19 cellular contexts compared by ENCODE assay signal in the genomic region with DNA sequence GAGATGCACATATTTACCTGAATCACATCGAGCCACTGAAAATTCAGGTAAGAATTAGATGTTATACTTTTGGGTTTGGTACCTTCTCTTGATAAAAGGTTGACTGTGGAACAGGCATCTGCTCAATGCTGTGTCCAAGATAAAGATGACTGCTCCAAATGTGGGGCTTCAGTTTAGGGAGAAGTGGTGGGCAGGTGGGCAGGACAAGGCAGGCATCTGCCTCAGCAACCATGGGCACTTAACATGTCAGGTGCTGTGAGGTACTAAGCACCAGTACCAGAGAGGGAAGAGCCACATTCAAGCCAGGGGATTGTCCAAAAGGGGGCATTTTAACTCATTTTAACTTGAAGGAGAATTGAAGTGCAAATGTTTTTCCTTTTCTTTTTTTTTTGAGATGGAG. TPM values are rescaled to one million over a fixed set of nuclear protein-coding genes. Genes with fewer than 3 reads are reported as not detected.
DNase-seq lines count a peak whose midpoint lies in the region; ATAC-seq, FAIRE-seq and TF ChIP-seq lines count a peak whose summit lies in the region.
"Had no signal": no experiment of that assay in that cellular context is flagged by ENCODE, and none has a peak within 500 bp of the region (broad histone marks: within the 10 kb centered on the region; RNA-seq: fewer than 3 reads in every experiment).

No MANE protein-coding gene starts in this region.

- 90% methylated on average over 1 of the region's 1 CpG; no CpG with 5 or more reads in 1 of the 2 experiments for WGBS in H1 (ENCODE audit: extremely low coverage in 1 of 2, insufficient coverage in 1 of 2, insufficient read length in 1 of 2, insufficient replicate concordance in 2 of 2, low coverage in 1 of 2, low lambda C conversion rate in 2 of 2, missing lambda C conversion rate in 1 of 2), 2 experiments

- H3K27ac Mint-ChIP-seq in activated T-helper 1 cell treated with anti-CD3 and anti-CD28 coated beads, Interleukin-12 subunit alpha, Interleukin-12 subunit beta, Interleukin-2, Interleukin-4 antibody, amounts not matched to agents 30 ng/mL and 10 ng/mL and 1 ng/mL, durations not matched to agents 14 hours and 24 hours and 36 hours = peak overlapping the region; percentile 78

- H3K36me3 ChIP-seq in DND-41 (ENCODE audit: insufficient read depth, low read length) = peaks cover 96% of the 10 kb centered on the region
- H3K36me3 ChIP-seq in H1 (ENCODE audit: control insufficient read depth in 2 of 4, insufficient read depth in 4 of 4, low read length in 3 of 4) = peaks cover 12 to 71% (median 53%) of the 10 kb centered on the region in 4 experiments

- peaks cover 3% of the 10 kb centered on the region; the same call in 1 of the 2 replicates for H3K4me1 ChIP-seq in DND-41 (ENCODE audit: insufficient read depth, low read length)
- no peaks in the 10 kb centered on the region for H3K4me1 ChIP-seq in H1 (replicated peaks in 1 of 4; ENCODE audit: control insufficient read depth in 3 of 4, insufficient read depth in 4 of 4, low read length in 3 of 4)
- H3K4me1 ChIP-seq: BLaER1 treated with 17β-estradiol and CSF1 and Interleukin-3, amounts not matched to agents 10 nM and 100 nM; SJCRH30 had no signal

- TF ChIP-seq CTCF in DND-41 (IDR thresholded peaks at IDR 0.05; ENCODE audit: borderline replicate concordance, extremely low read depth, low read length, poor library complexity, severe bottlenecking) (no peak), H1 (IDR thresholded peaks at IDR 0.05; ENCODE audit: control extremely low read depth in 1 of 3, insufficient read depth in 1 of 3, low read depth in 1 of 3, low read length in 3 of 3) (no peak), GM10266 (IDR thresholded peaks at IDR 0.05; ENCODE audit: control insufficient read depth, insufficient read depth, low read depth, missing control alignments) (no peak)

- H3K4ac ChIP-seq in H1 (replicated peaks; ENCODE audit: insufficient read length, low read depth, low read length) = no peak overlapping the region

- no peak overlapping the region for H3K23ac ChIP-seq in H1 (ENCODE audit: insufficient read length)

- peak; percentile 8 to 14 for DNase-seq in activated T-cell treated with anti-CD3 and anti-CD28 coated beads, Interleukin-2, amount 50 U/mL, for 48 hours
- DNase-seq in activated T-cell treated with anti-CD3 and anti-CD28 coated beads, Interleukin-2, amount 50 U/mL, for 1 hour = no peak
- DNase-seq in DND-41 (peak; percentile 1), H1 (ENCODE audit: low read depth in 1 of 2, low spot score in 2 of 2) (no peak), KBM-7 (no peak), NCI-H2081 (lab: John Stamatoyannopoulos, UW) (no peak), GM10266 (ENCODE audit: extremely low spot score) (no peak)
- no peak for DNase-seq in activated T-helper 1 cell treated with anti-CD3 and anti-CD28 coated beads, Interleukin-12 subunit alpha, Interleukin-12 subunit beta, Interleukin-2, Interleukin-4 antibody, amounts not matched to agents 30 ng/mL and 10 ng/mL and 1 ng/mL, durations not matched to agents 14 hours and 24 hours and 36 hours (ENCODE audit: low spot score)
- DNase-seq: CD8-positive, alpha-beta memory T cell; HCEC 1CT; MM.1S; NCI-H1092; NCI-H146; NCI-H2081 treated with DMSO at 0.1 percent for 48 hours; SJCRH30 had no signal

- H3K9me3 Mint-ChIP-seq in activated T-helper 1 cell treated with anti-CD3 and anti-CD28 coated beads, Interleukin-12 subunit alpha, Interleukin-12 subunit beta, Interleukin-2, Interleukin-4 antibody, amounts not matched to agents 30 ng/mL and 10 ng/mL and 1 ng/mL, durations not matched to agents 14 hours and 24 hours and 36 hours = no peaks in the 10 kb centered on the region
- H3K9me3 Mint-ChIP-seq: IgD-negative memory B cell had no signal

- no peak overlapping the region for H2AK5ac ChIP-seq in H1 (ENCODE audit: low read depth, low read length)

- no peak for FAIRE-seq in H1 (lab: Jason Lieb, UNC)
- FAIRE-seq: HTR-8/SVneo had no signal

- ATAC-seq in DND-41 (ENCODE audit: insufficient read depth, low read depth) = no peak
- ATAC-seq: Panc1 had no signal

- no peak overlapping the region for H4K91ac ChIP-seq in H1 (replicated peaks; ENCODE audit: insufficient read length, low read length)

- CTCF ChIA-PET in H1 (lab: Charles Lee; ENCODE audit: partially characterized antibody) = interaction anchor here (1.1 to 1.4 kb wide), 4 partner anchors 8 to 74 kb away, joined by 3 to 4 read pairs (median 4); no protein-coding TSS in a partner anchor

- no peak for TF ChIP-seq POLR2A in H1 (IDR thresholded peaks at IDR 0.05; ENCODE audit: control extremely low read depth in 1 of 2, low read depth in 2 of 2, low read length in 2 of 2)

- H3K79me1 ChIP-seq in H1 (ENCODE audit: low read depth, low read length) = peaks cover 4% of the 10 kb centered on the region; the same call in 1 of the 2 replicates

- H2BK20ac ChIP-seq in H1 (ENCODE audit: low read length) = no peak overlapping the region

- H3K27me3 ChIP-seq in DND-41 (ENCODE audit: insufficient read depth, low read length, poor library complexity) (no peaks in the 10 kb centered on the region), H1 (replicated peaks in 1 of 4; ENCODE audit: control insufficient read depth in 3 of 4, extremely low read depth in 1 of 4, insufficient read depth in 3 of 4, low read length in 3 of 4) (no peaks in the 10 kb centered on the region)
- H3K27me3 ChIP-seq: BLaER1 treated with 17β-estradiol and CSF1 and Interleukin-3, amounts not matched to agents 10 nM and 100 nM had no signal

- H3K9ac ChIP-seq in DND-41 (ENCODE audit: low read depth, low read length) = no peak overlapping the region
- no peak overlapping the region for H3K9ac ChIP-seq in H1 (replicated peaks in 1 of 4; ENCODE audit: extremely low read depth in 1 of 4, low read depth in 3 of 4, low read length in 3 of 4)
- H3K9ac ChIP-seq: BLaER1 treated with 17β-estradiol and CSF1 and Interleukin-3, amounts not matched to agents 10 nM and 100 nM had no signal

- no peak overlapping the region for H3K14ac ChIP-seq in H1 (ENCODE audit: insufficient read length)

- H3K79me2 ChIP-seq in DND-41 (ENCODE audit: insufficient read depth, low read length) (peaks cover 43% of the 10 kb centered on the region), H1 (ENCODE audit: control insufficient read depth in 1 of 2, insufficient read depth in 2 of 2, low read length in 2 of 2) (peaks cover 0 to 8% of the 10 kb centered on the region in 2 experiments; a peak in 2 of 4 replicates)

- peaks cover 56% of the 10 kb centered on the region for H3K36me3 Mint-ChIP-seq in activated T-helper 1 cell treated with anti-CD3 and anti-CD28 coated beads, Interleukin-12 subunit alpha, Interleukin-12 subunit beta, Interleukin-2, Interleukin-4 antibody, amounts not matched to agents 30 ng/mL and 10 ng/mL and 1 ng/mL, durations not matched to agents 14 hours and 24 hours and 36 hours (ENCODE audit: low read depth)
- H3K36me3 Mint-ChIP-seq: IgD-negative memory B cell had no signal

- H2BK12ac ChIP-seq in H1 (ENCODE audit: low read depth, low read length) = no peak overlapping the region

- no peaks in the 10 kb centered on the region for H3K9me3 ChIP-seq in DND-41 (ENCODE audit: insufficient read depth, low read length, severe bottlenecking)
- H3K9me3 ChIP-seq in H1 (ENCODE audit: insufficient read depth in 2 of 2, low read depth in 1 of 2, low read length in 1 of 2) = no peaks in the 10 kb centered on the region
- H3K9me3 ChIP-seq: SJCRH30 had no signal

- H2AFZ ChIP-seq in DND-41 (ENCODE audit: low read depth, low read length) (no peak overlapping the region), H1 (ENCODE audit: low read length) (no peak overlapping the region)

- H3K18ac ChIP-seq in H1 (ENCODE audit: extremely low read depth, low read length) = no peak overlapping the region

- no peak overlapping the region for H2BK120ac ChIP-seq in H1 (replicated peaks; ENCODE audit: low read depth, low read length)

- H4K20me1 ChIP-seq in DND-41 (ENCODE audit: insufficient read depth, low read length) (peaks cover 52% of the 10 kb centered on the region), H1 (replicated peaks in 1 of 2; ENCODE audit: control insufficient read depth in 1 of 2, insufficient read depth in 2 of 2, low read length in 2 of 2) (peaks cover 4 to 9% of the 10 kb centered on the region in 2 experiments)

- intact Hi-C loops in activated T-helper 1 cell treated with anti-CD3 and anti-CD28 coated beads, Interleukin-12 subunit alpha, Interleukin-12 subunit beta, Interleukin-2, Interleukin-4 antibody, amounts not matched to agents 30 ng/mL and 10 ng/mL and 1 ng/mL, durations not matched to agents 14 hours and 24 hours and 36 hours (cut with micrococcal nuclease) = loop anchor here (5.0 kb wide), 1 partner anchor 41 kb away; the partner anchor contains the start of gene ENOSF1

- H2BK5ac ChIP-seq in H1 (ENCODE audit: low read depth, low read length) = no peak overlapping the region

- H3K23me2 ChIP-seq in H1 (ENCODE audit: low read depth, low read length) = peaks cover 3% of the 10 kb centered on the region; the same call in 1 of the 2 replicates

- H3K4me1 Mint-ChIP-seq in activated T-helper 1 cell treated with anti-CD3 and anti-CD28 coated beads, Interleukin-12 subunit alpha, Interleukin-12 subunit beta, Interleukin-2, Interleukin-4 antibody, amounts not matched to agents 30 ng/mL and 10 ng/mL and 1 ng/mL, durations not matched to agents 14 hours and 24 hours and 36 hours (ENCODE audit: low read depth) = peaks cover 27% of the 10 kb centered on the region
- H3K4me1 Mint-ChIP-seq: CD8-positive, alpha-beta memory T cell; IgD-negative memory B cell had no signal

- no peak for TF ChIP-seq EP300 in H1 (IDR thresholded peaks at IDR 0.05; ENCODE audit: borderline replicate concordance in 1 of 2, low read depth in 2 of 2, low read length in 2 of 2)

- no peak overlapping the region for H4K8ac ChIP-seq in H1 (ENCODE audit: extremely low read depth, insufficient read depth, low read length)

- no peak overlapping the region for H3K4me2 ChIP-seq in DND-41 (ENCODE audit: insufficient read depth, low read length)
- H3K4me2 ChIP-seq in H1 (ENCODE audit: insufficient read depth in 1 of 2, low read depth in 2 of 2, low read length in 2 of 2) = no peak overlapping the region
- H3K4me2 ChIP-seq: BLaER1 treated with 17β-estradiol and CSF1 and Interleukin-3, amounts not matched to agents 10 nM and 100 nM had no signal

- H3K27me3 Mint-ChIP-seq in activated T-helper 1 cell treated with anti-CD3 and anti-CD28 coated beads, Interleukin-12 subunit alpha, Interleukin-12 subunit beta, Interleukin-2, Interleukin-4 antibody, amounts not matched to agents 30 ng/mL and 10 ng/mL and 1 ng/mL, durations not matched to agents 14 hours and 24 hours and 36 hours (ENCODE audit: insufficient read depth) = no peaks in the 10 kb centered on the region
- H3K27me3 Mint-ChIP-seq: CD8-positive, alpha-beta memory T cell; IgD-negative memory B cell had no signal

- no peak for TF ChIP-seq RAD21 in H1 (IDR thresholded peaks at IDR 0.05 in 1 of 2, conservative IDR thresholded peaks at IDR 0.05 in 1 of 2; ENCODE audit: low read depth in 2 of 2, low read length in 2 of 2)

- POLR2A ChIA-PET in H1 (lab: Charles Lee; ENCODE audit: partially characterized antibody) = interaction anchor here (2.4 kb wide), 1 partner anchor 14 kb away, joined by 14 read pairs; the partner anchor contains the start of gene TYMS

- in situ Hi-C loops in KBM-7 (cut with MboI; ENCODE audit: low pct_unique_long_range_greater_than_20kb, low sequenced_read_pairs) = no loop called here

- H2BK15ac ChIP-seq in H1 (ENCODE audit: low read length) = no peak overlapping the region

- H3K56ac ChIP-seq in H1 (replicated peaks; ENCODE audit: insufficient read length, low read depth, low read length) = no peak overlapping the region

- H4K5ac ChIP-seq in H1 (ENCODE audit: insufficient read length, low read depth, low read length) = no peak overlapping the region

- no peak overlapping the region for H3K4me3 Mint-ChIP-seq in activated T-helper 1 cell treated with anti-CD3 and anti-CD28 coated beads, Interleukin-12 subunit alpha, Interleukin-12 subunit beta, Interleukin-2, Interleukin-4 antibody, amounts not matched to agents 30 ng/mL and 10 ng/mL and 1 ng/mL, durations not matched to agents 14 hours and 24 hours and 36 hours
- H3K4me3 Mint-ChIP-seq: CD8-positive, alpha-beta memory T cell; IgD-negative memory B cell had no signal

- H3K27ac ChIP-seq in DND-41 (ENCODE audit: low read length) (no peak overlapping the region), H1 (ENCODE audit: low read depth, low read length) (no peak overlapping the region)
- H3K27ac ChIP-seq: BLaER1 treated with 17β-estradiol and CSF1 and Interleukin-3, amounts not matched to agents 10 nM and 100 nM; SJCRH30 had no signal

- H3K4me3 ChIP-seq in DND-41 (ENCODE audit: low read depth in 1 of 2, low read length in 2 of 2) (no peak overlapping the region), H1 (ENCODE audit: extremely low read depth in 1 of 4, insufficient read depth in 2 of 4, low read depth in 3 of 4, low read length in 4 of 4) (no peak overlapping the region)
- H3K4me3 ChIP-seq: BLaER1 treated with 17β-estradiol and CSF1 and Interleukin-3, amounts not matched to agents 10 nM and 100 nM; SJCRH30 had no signal

RNA-seq across cellular contexts. Expression of gene TYMS, which starts 14.0 kb away (rescaled TPM):
- 246 and 257 TPM in 2 replicates for total RNA-seq in activated T-helper 1 cell treated with anti-CD3 and anti-CD28 coated beads, Interleukin-12 subunit alpha, Interleukin-12 subunit beta, Interleukin-2, Interleukin-4 antibody, amounts not matched to agents 30 ng/mL and 10 ng/mL and 1 ng/mL, durations not matched to agents 14 hours and 24 hours and 36 hours
- 85.1 and 91.9 TPM in 2 replicates for total RNA-seq in H1 (2021; fragmentation: NEBNext Ultra II Directional; extraction: Animal tissue kit (Norgen Biotek cat#: 25700))
- 76.8 and 110 TPM in 2 replicates for polyA plus RNA-seq in H1 (2011; rRNA removed)
- 78.5 TPM for polyA plus RNA-seq in H1 (2011; cell fraction: cytosol; rRNA removed)
- polyA plus RNA-seq in H1 (2011; cell fraction: nucleus; rRNA removed) = 120 TPM
- polyA plus RNA-seq in H1 (2012, experiment 1 of 2) = 99.4 to 132 TPM (median 113 TPM) in 4 replicates
- polyA plus RNA-seq in H1 (2012, experiment 2 of 2) = 51.6 TPM
- 58.5 TPM for polyA plus RNA-seq in H1 (2013, experiment 1 of 2)
- polyA plus RNA-seq in H1 (2013, experiment 2 of 2) = 58.9 TPM
- polyA minus RNA-seq in H1 (2011; rRNA and poly(A)+ RNA removed) = 117 and 187 TPM in 2 replicates
- polyA minus RNA-seq in H1 (2011; cell fraction: cytosol; rRNA and poly(A)+ RNA removed) = 74.1 TPM
- 26.6 TPM for polyA minus RNA-seq in H1 (2011; cell fraction: nucleus; rRNA and poly(A)+ RNA removed)

RNA-seq across cellular contexts. Expression of gene ENOSF1, which starts 41.0 kb away (rescaled TPM):
- total RNA-seq in activated T-helper 1 cell treated with anti-CD3 and anti-CD28 coated beads, Interleukin-12 subunit alpha, Interleukin-12 subunit beta, Interleukin-2, Interleukin-4 antibody, amounts not matched to agents 30 ng/mL and 10 ng/mL and 1 ng/mL, durations not matched to agents 14 hours and 24 hours and 36 hours = 84.4 and 96.1 TPM in 2 replicates
- 25.6 and 26.4 TPM in 2 replicates for total RNA-seq in H1 (2021; fragmentation: NEBNext Ultra II Directional; extraction: Animal tissue kit (Norgen Biotek cat#: 25700))
- 15.4 and 17.6 TPM in 2 replicates for polyA plus RNA-seq in H1 (2011; rRNA removed)
- polyA plus RNA-seq in H1 (2011; cell fraction: cytosol; rRNA removed) = 23.2 TPM
- polyA plus RNA-seq in H1 (2011; cell fraction: nucleus; rRNA removed) = 76.0 TPM
- 27.7 to 38.4 TPM (median 34.8 TPM) in 4 replicates for polyA plus RNA-seq in H1 (2012, experiment 1 of 2)
- 9.0 TPM for polyA plus RNA-seq in H1 (2012, experiment 2 of 2)
- polyA plus RNA-seq in H1 (2013, experiment 1 of 2) = 15.4 TPM
- 11.1 TPM for polyA plus RNA-seq in H1 (2013, experiment 2 of 2)
- 36.7 and 42.8 TPM in 2 replicates for polyA minus RNA-seq in H1 (2011; rRNA and poly(A)+ RNA removed)
- 34.8 TPM for polyA minus RNA-seq in H1 (2011; cell fraction: cytosol; rRNA and poly(A)+ RNA removed)
- polyA minus RNA-seq in H1 (2011; cell fraction: nucleus; rRNA and poly(A)+ RNA removed) = 66.9 TPM

Comparison
In these comparisons a context has a peak if more than half of its experiments do, and no peak if none do; other contexts are left out.
1. DNase-seq: peak in activated T-cell treated with anti-CD3 and anti-CD28 coated beads, Interleukin-2, amount 50 U/mL, for 48 hours (2 of 2) and DND-41 (single experiment); none in activated T-cell treated with anti-CD3 and anti-CD28 coated beads, Interleukin-2, amount 50 U/mL, for 1 hour (single experiment), activated T-helper 1 cell treated with anti-CD3 and anti-CD28 coated beads, Interleukin-12 subunit alpha, Interleukin-12 subunit beta, Interleukin-2, Interleukin-4 antibody, amounts not matched to agents 30 ng/mL and 10 ng/mL and 1 ng/mL, durations not matched to agents 14 hours and 24 hours and 36 hours (single experiment), H1 (0 of 2), KBM-7 (single experiment), NCI-H2081 (0 of 2) and GM10266 (single experiment).